In genomic region chr2:231589656-231590055, GRCh38 we compare ENCODE assay signal across 2 cellular contexts.
TF ChIP-seq lines count a peak whose summit lies in the region.

No MANE protein-coding gene starts in this region.

TF ChIP-seq in HepG2, 621 proteins besides CTCF, POLR2A, EP300 and RAD21:
- TF ChIP-seq ZNF558 (CRISPR knock-in tag; IDR thresholded peaks at IDR 0.05; ENCODE audit: borderline replicate concordance): no peak
- peak; percentile 97 to 98 for TF ChIP-seq MAFK (conservative IDR thresholded peaks at IDR 0.05 in 1 of 2, IDR thresholded peaks at IDR 0.05 in 1 of 2; ENCODE audit: low read length in 2 of 2)
- TF ChIP-seq MAFF (IDR thresholded peaks at IDR 0.05; ENCODE audit: low read depth, low read length): peak; percentile 98
- no peak for TF ChIP-seq RORA (CRISPR knock-in tag; IDR thresholded peaks at IDR 0.05)
- TF ChIP-seq ZNF614 (CRISPR knock-in tag; IDR thresholded peaks at IDR 0.05; ENCODE audit: borderline replicate concordance): no peak
- no peak for TF ChIP-seq ZBTB40 (IDR thresholded peaks at IDR 0.05)
- TF ChIP-seq ZBTB40 (CRISPR knock-in tag; IDR thresholded peaks at IDR 0.05): no peak
- no peak for TF ChIP-seq ZBTB42 (CRISPR knock-in tag; IDR thresholded peaks at IDR 0.05)
- TF ChIP-seq CCDC6 (CRISPR knock-in tag; IDR thresholded peaks at IDR 0.05): no peak
- no peak for TF ChIP-seq ZKSCAN1 (IDR thresholded peaks at IDR 0.05; ENCODE audit: low read length)
- no peak for TF ChIP-seq PRPF4 (IDR thresholded peaks at IDR 0.05; ENCODE audit: low read depth, low read length, poor library complexity, severe bottlenecking)
TF ChIP-seq in HepG2: peak in this region for 2.

TF ChIP-seq in GM12878, 131 proteins besides CTCF, POLR2A, EP300 and RAD21:
- TF ChIP-seq ZNF24 (IDR thresholded peaks at IDR 0.05): no peak
- no peak for TF ChIP-seq RFX5 (IDR thresholded peaks at IDR 0.05; ENCODE audit: low read depth, low read length)
- no peak for TF ChIP-seq ASH2L (IDR thresholded peaks at IDR 0.05; ENCODE audit: borderline replicate concordance, low read depth)
- no peak for TF ChIP-seq PAX5 (IDR thresholded peaks at IDR 0.05; ENCODE audit: borderline replicate concordance, low read depth, low read length)
- TF ChIP-seq MXI1 (IDR thresholded peaks at IDR 0.05; ENCODE audit: low read depth, low read length): no peak
- TF ChIP-seq JUNB (IDR thresholded peaks at IDR 0.05): no peak
- no peak for TF ChIP-seq BACH1 (IDR thresholded peaks at IDR 0.05; ENCODE audit: borderline replicate concordance)
- TF ChIP-seq DPF2 (IDR thresholded peaks at IDR 0.05): no peak
